1 cellular context compared by ENCODE assay signal in genomic region chr9:108743901-108744371, GRCh38.
TF ChIP-seq lines count a peak whose summit lies in the region.

No MANE protein-coding gene starts in this region.

TF ChIP-seq in IMR-90, 13 proteins besides CTCF, POLR2A, EP300 and RAD21 (continued from another document):
- TF ChIP-seq ELK1 (IDR thresholded peaks at IDR 0.05; ENCODE audit: borderline replicate concordance, low read depth, low read length) (no peak), BHLHE40 (IDR thresholded peaks at IDR 0.05; ENCODE audit: low read depth, low read length) (no peak), MXI1 (IDR thresholded peaks at IDR 0.05; ENCODE audit: borderline replicate concordance, low read depth, low read length) (no peak), MAZ (IDR thresholded peaks at IDR 0.05; ENCODE audit: borderline replicate concordance, low read depth, low read length) (no peak)
